Comparison of ENCODE assay signal across 8 cellular contexts in the genomic region with DNA sequence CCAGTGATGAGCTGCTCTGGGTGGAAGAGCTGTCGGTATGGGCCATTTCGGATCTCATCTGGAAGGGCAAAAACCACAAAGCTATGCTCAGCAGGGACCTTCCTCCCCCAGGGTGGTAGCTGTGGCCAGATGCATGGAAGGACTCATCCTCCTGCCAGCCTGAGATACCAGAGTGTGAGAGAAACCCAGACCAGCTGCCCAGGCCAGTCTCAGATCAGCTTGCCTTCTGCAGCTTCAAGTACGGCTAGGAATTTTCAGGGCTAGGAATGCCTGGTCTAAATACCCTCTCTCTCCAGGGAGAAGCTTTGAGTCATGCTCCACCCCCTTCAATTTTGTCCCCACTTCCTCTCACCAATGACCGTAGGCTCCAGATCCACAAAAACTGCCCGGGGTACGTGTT. TPM values are rescaled to one million over a fixed set of nuclear protein-coding genes. Genes with fewer than 3 reads are reported as not detected.
DNase-seq lines count a peak whose midpoint lies in the region; ATAC-seq and TF ChIP-seq lines count a peak whose summit lies in the region.
"Had no signal": no experiment of that assay in that cellular context is flagged by ENCODE, and none has a peak within 500 bp of the region (broad histone marks: within the 10 kb centered on the region; RNA-seq: fewer than 3 reads in every experiment).

No MANE protein-coding gene starts in this region.

- H3K79me2 ChIP-seq in ACC112 (ENCODE audit: control insufficient read depth, insufficient read depth, low read length, unreplicated experiment) (peaks cover 31% of the 10 kb centered on the region), OCI-LY7 (ENCODE audit: insufficient read depth, low read depth, low read length) (peaks cover 46% of the 10 kb centered on the region)

- H3K9me3 ChIP-seq in OCI-LY7 (ENCODE audit: low read length), result no peaks in the 10 kb centered on the region
- H3K9me3 ChIP-seq: uterus had no signal

- H3K9me2 ChIP-seq in OCI-LY7 (ENCODE audit: insufficient read depth, low read length), result no peaks in the 10 kb centered on the region

- H3K4me1 ChIP-seq in ACC112 (ENCODE audit: control insufficient read depth, insufficient read depth, low read length, unreplicated experiment), result peaks cover 44% of the 10 kb centered on the region
- peaks cover 71% of the 10 kb centered on the region for H3K4me1 ChIP-seq in OCI-LY7 (ENCODE audit: insufficient read depth, low read length, poor library complexity, severe bottlenecking)
- H3K4me1 ChIP-seq in foreskin keratinocyte, result peaks cover 25% of the 10 kb centered on the region

- H3K27me3 ChIP-seq in ACC112 (ENCODE audit: insufficient read depth, low read length) (no peaks in the 10 kb centered on the region), foreskin keratinocyte (peaks cover 6% of the 10 kb centered on the region)

- BruUV-seq in OCI-LY7 (replicated peaks; lab: Mats Ljungman, UMichigan), result no TSS peak

- H3K4me2 ChIP-seq in OCI-LY7 (ENCODE audit: low read length), result peak overlapping the region; percentile 93

- no peak overlapping the region for H3K27ac ChIP-seq in ACC112 (ENCODE audit: low read depth, low read length)
- H3K27ac ChIP-seq in OCI-LY7 (ENCODE audit: low read depth, low read length, poor library complexity, severe bottlenecking), result peak overlapping the region; percentile 96
- H3K27ac ChIP-seq in foreskin keratinocyte, result peak overlapping the region; percentile 82

- TF ChIP-seq CTCF in OCI-LY7 (conservative IDR thresholded peaks at IDR 0.05; ENCODE audit: low read length) (no peak), foreskin keratinocyte (conservative IDR thresholded peaks at IDR 0.05) (no peak)

- peaks cover 8% of the 10 kb centered on the region; the same call in 1 of the 2 replicates for H3K36me3 ChIP-seq in ACC112 (ENCODE audit: insufficient read depth, low read length)
- H3K36me3 ChIP-seq in OCI-LY7 (ENCODE audit: insufficient read depth, low read length), result peaks cover 52% of the 10 kb centered on the region
- H3K36me3 ChIP-seq: uterus had no signal

- peak overlapping the region; percentile 90 for H3K4me3 ChIP-seq in ACC112 (ENCODE audit: low read depth, low read length)
- peak overlapping the region; percentile 87 for H3K4me3 ChIP-seq in OCI-LY7 (ENCODE audit: low read depth, low read length, poor library complexity, severe bottlenecking)

- POLR2A ChIA-PET in OCI-LY7 (lab: Charles Lee), result interaction anchor here (1.7 to 2.3 kb wide), 2 partner anchors 28 to 75 kb away, joined by 5 to 8 read pairs; a partner anchor contains a TSS

- CTCF ChIA-PET in OCI-LY7 (lab: Charles Lee; ENCODE audit: unreplicated experiment), result no interaction called here

- intact Hi-C loops in OCI-LY7 (cut with micrococcal nuclease; ENCODE audit: unreplicated experiment), result loop anchor here (2.0 to 10.0 kb wide), 2 partner anchors 75 to 357 kb away; a partner anchor contains a TSS

- H4K20me1 ChIP-seq in OCI-LY7 (ENCODE audit: insufficient read depth, low read length), result no peaks in the 10 kb centered on the region

- ATAC-seq in foreskin keratinocyte (no peak), HG02870 (IDR thresholded peaks at IDR 0.05; ENCODE audit: unreplicated experiment) (no peak)

- DNase-seq in OCI-LY7 (ENCODE audit: low spot score) (no peak), foreskin keratinocyte (no peak), OCI-M1 (lab: John Stamatoyannopoulos, UW) (no peak), COR-L47 (lab: John Stamatoyannopoulos, UW) (no peak)
- DNase-seq: GF-D8, uterus had no signal

- H2AFZ ChIP-seq in ACC112 (ENCODE audit: low read length, unreplicated experiment) (no peak overlapping the region), OCI-LY7 (ENCODE audit: low read length) (no peak overlapping the region)

RNA-seq across cellular contexts. Expression of a gene that starts 1.4 kb away (rescaled TPM):
- total RNA-seq in OCI-LY7 (2014; rRNA removed; shearing (Covaris generic)), result not detected in 2 replicates
- total RNA-seq in OCI-LY7 (2022) (0.28 TPM in 1 of 2 replicates, not detected in the other), foreskin keratinocyte (not detected in 2 replicates)
- polyA plus RNA-seq in foreskin keratinocyte, result 0.07 TPM in 1 of 2 replicates, not detected in the other

RNA-seq across cellular contexts. Expression of a gene that starts 2.1 kb away (rescaled TPM):
- total RNA-seq in OCI-LY7 (2014; rRNA removed; shearing (Covaris generic)), result 62.8 and 96.0 TPM in 2 replicates
- 181 and 186 TPM in 2 replicates for total RNA-seq in OCI-LY7 (2022)
- 271 and 318 TPM in 2 replicates for total RNA-seq in foreskin keratinocyte
- polyA plus RNA-seq in foreskin keratinocyte, result 451 and 562 TPM in 2 replicates

RNA-seq across cellular contexts. Expression of a gene that starts 6.4 kb away (rescaled TPM):
- total RNA-seq in OCI-LY7 (2014; rRNA removed; shearing (Covaris generic)), result 19.6 and 23.4 TPM in 2 replicates
- total RNA-seq in OCI-LY7 (2022) (39.5 and 42.8 TPM in 2 replicates), foreskin keratinocyte (35.1 and 36.5 TPM in 2 replicates)
- polyA plus RNA-seq in foreskin keratinocyte, result 42.6 and 46.4 TPM in 2 replicates

RNA-seq across cellular contexts. Expression of a gene that starts 6.4 kb away (rescaled TPM):
- total RNA-seq in OCI-LY7 (2014; rRNA removed; shearing (Covaris generic)), result 2.7 and 8.6 TPM in 2 replicates
- 6.4 and 6.9 TPM in 2 replicates for total RNA-seq in OCI-LY7 (2022)
- total RNA-seq in foreskin keratinocyte, result 5.0 and 6.8 TPM in 2 replicates
- 4.0 and 5.5 TPM in 2 replicates for polyA plus RNA-seq in foreskin keratinocyte

RNA-seq across cellular contexts. Expression of a gene that starts 22.1 kb away (rescaled TPM):
- total RNA-seq in OCI-LY7 (2014; rRNA removed; shearing (Covaris generic)), result 57.8 and 91.0 TPM in 2 replicates
- total RNA-seq in OCI-LY7 (2022) (73.2 and 82.4 TPM in 2 replicates), foreskin keratinocyte (26.6 and 27.0 TPM in 2 replicates)
- 19.5 and 20.0 TPM in 2 replicates for polyA plus RNA-seq in foreskin keratinocyte
